Comparison of ENCODE assay signal across 8 cellular contexts in the genomic region with DNA sequence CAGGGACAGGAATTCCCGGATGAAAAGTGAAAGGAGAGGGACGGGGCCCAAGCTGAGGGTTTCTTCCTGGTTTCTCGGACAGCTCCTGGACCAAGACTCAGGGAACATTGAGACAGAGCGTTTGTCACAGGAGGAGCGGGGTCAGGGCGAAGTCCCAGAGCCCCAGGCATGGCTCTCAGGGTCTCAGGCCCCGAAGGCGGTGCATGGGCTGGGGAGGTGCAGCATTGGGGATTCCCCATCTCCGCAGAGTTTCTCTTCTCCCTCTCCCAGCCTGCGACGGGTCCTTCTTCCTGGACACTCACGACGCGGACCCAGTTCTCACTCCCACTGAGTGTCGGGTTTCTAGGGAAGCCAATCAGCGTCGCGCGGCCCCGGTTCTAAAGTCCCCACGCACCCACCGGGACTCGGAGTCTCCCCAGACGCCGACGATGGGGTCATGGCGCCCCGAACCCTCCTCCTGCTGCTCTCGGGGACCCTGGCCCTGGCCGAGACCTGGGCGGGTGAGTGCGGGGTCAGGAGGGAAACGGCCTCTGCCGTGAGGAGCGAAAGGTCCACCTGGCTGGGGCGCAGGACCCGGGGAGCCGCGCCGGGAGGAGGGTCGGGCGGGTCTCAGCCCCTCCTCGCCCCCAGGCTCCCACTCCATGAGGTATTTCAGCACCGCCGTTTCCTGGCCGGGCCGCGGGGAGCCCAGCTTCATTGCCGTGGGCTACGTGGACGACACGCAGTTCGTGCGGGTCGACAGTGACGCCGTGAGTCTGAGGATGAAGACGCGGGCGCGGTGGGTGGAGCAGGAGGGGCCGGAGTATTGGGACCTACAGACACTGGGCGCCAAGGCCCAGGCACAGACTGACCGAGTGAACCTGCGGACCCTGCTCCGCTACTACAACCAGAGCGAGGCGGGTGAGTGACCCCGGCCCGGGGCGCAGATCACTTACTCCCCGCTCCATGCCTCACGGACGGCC. TPM values are rescaled to one million over a fixed set of nuclear protein-coding genes. Genes with fewer than 3 reads are reported as not detected.
DNase-seq lines count a peak whose midpoint lies in the region; ATAC-seq and TF ChIP-seq lines count a peak whose summit lies in the region.

No MANE protein-coding gene starts in this region.

- peaks cover 0 to 21% (median 8%) of the 10 kb centered on the region in 7 donors for H3K9me3 Mint-ChIP-seq in CD14-positive monocyte
- no peaks in the 10 kb centered on the region for H3K9me3 Mint-ChIP-seq in WTC11
- no peaks in the 10 kb centered on the region for H3K9me3 Mint-ChIP-seq in endodermal cell

- H3K9me3 ChIP-seq in endodermal cell (ENCODE audit: control insufficient read depth, low read length), result no peaks in the 10 kb centered on the region
- H3K9me3 ChIP-seq in mucosa of rectum (ENCODE audit: control insufficient read depth in 2 of 2, low read length in 2 of 2), result no peaks in the 10 kb centered on the region
- H3K9me3 ChIP-seq in upper lobe of left lung, result no peaks in the 10 kb centered on the region
- H3K9me3 ChIP-seq in HAP-1, result no peaks in the 10 kb centered on the region

- peaks cover 12 to 20% of the 10 kb centered on the region in 2 donors for H3K36me3 Mint-ChIP-seq in CD14-positive monocyte
- H3K36me3 Mint-ChIP-seq in WTC11, result no peaks in the 10 kb centered on the region; the same call in 1 of the 2 replicates
- H3K36me3 Mint-ChIP-seq in endodermal cell (ENCODE audit: low read depth), result peaks cover 7% of the 10 kb centered on the region

- 9% methylated on average over 28 to 74 of the region's 74 CpGs for WGBS in endodermal cell (ENCODE audit: insufficient coverage in 1 of 2, insufficient read length in 1 of 2), 2 experiments
- WGBS in upper lobe of left lung, 2 donors, result 4 to 10% methylated on average over 7 to 55 of the region's 74 CpGs

- no peaks in the 10 kb centered on the region for H3K36me3 ChIP-seq in endodermal cell (ENCODE audit: control insufficient read depth, insufficient read depth, low read length)
- no peaks in the 10 kb centered on the region for H3K36me3 ChIP-seq in mucosa of rectum (ENCODE audit: control insufficient read depth in 2 of 2, insufficient read depth in 2 of 2, low read length in 2 of 2)
- H3K36me3 ChIP-seq in upper lobe of left lung, result no peaks in the 10 kb centered on the region
- no peaks in the 10 kb centered on the region for H3K36me3 ChIP-seq in HAP-1 (replicated peaks)

- TF ChIP-seq POLR2A in upper lobe of left lung (IDR thresholded peaks at IDR 0.05), result peak in 1 of 4 donors; percentile 27

- no peak for TF ChIP-seq EP300 in upper lobe of left lung (IDR thresholded peaks at IDR 0.05)

- CTCF ChIA-PET in WTC11 (lab: Charles Lee), result no interaction called here

- POLR2A ChIA-PET in WTC11 (lab: Charles Lee), result no interaction called here

- DNase-seq in CD14-positive monocyte (ENCODE audit: low spot score) (no peak), WTC11 (ENCODE audit: low spot score) (peak; percentile 32), endodermal cell (peak; percentile 60), upper lobe of left lung (peak; percentile 48 to 88), HAP-1 (ENCODE audit: low spot score in 2 of 2) (no peak), NCI-H2029 treated with DMSO at 0.1 percent for 48 hours (lab: John Stamatoyannopoulos, UW) (no peak)

- H3K9ac ChIP-seq in endodermal cell (ENCODE audit: extremely low read depth, low read length, poor library complexity, severe bottlenecking), result no peak overlapping the region
- peak overlapping the region; percentile 32 to 64 for H3K9ac ChIP-seq in mucosa of rectum (ENCODE audit: low read depth in 1 of 2, low read length in 2 of 2)

- TF ChIP-seq CTCF in CD14-positive monocyte (IDR thresholded peaks at IDR 0.05), result no peak
- TF ChIP-seq CTCF in WTC11 (IDR thresholded peaks at IDR 0.05), result no peak
- no peak for TF ChIP-seq CTCF in endodermal cell (conservative IDR thresholded peaks at IDR 0.05)
- no peak for TF ChIP-seq CTCF in upper lobe of left lung (IDR thresholded peaks at IDR 0.05)

- in situ Hi-C loops in HAP-1 (cut with MboI; ENCODE audit: low sequenced_read_pairs), result loop anchor here (5.0 to 25.0 kb wide), 2 partner anchors 159 to 294 kb away; a partner anchor contains a TSS

- H3K4me3 ChIP-seq in endodermal cell (ENCODE audit: low read length) (peak overlapping the region; percentile 45), mucosa of rectum (ENCODE audit: low read length in 2 of 2) (peak overlapping the region; percentile 62 to 68), upper lobe of left lung (peak overlapping the region; percentile 29 to 74 (median 56)), HAP-1 (no peak overlapping the region)

- H3K27ac ChIP-seq in endodermal cell (ENCODE audit: low read depth, low read length), result no peak overlapping the region
- H3K27ac ChIP-seq in mucosa of rectum (ENCODE audit: low read depth in 2 of 2, low read length in 2 of 2), result peak overlapping the region in 1 of 2 donors; percentile 59
- peak overlapping the region in 2 of 4 donors; percentile 42 to 64 for H3K27ac ChIP-seq in upper lobe of left lung

- H3K27ac Mint-ChIP-seq in CD14-positive monocyte (peak overlapping the region in 3 of 7 donors; percentile 35 to 72 (median 37)), WTC11 (no peak overlapping the region), endodermal cell (no peak overlapping the region)

- H3K27me3 Mint-ChIP-seq in CD14-positive monocyte (ENCODE audit: low read depth in 3 of 3), result peaks cover 49 to 65% (median 51%) of the 10 kb centered on the region in 3 donors
- H3K27me3 Mint-ChIP-seq in WTC11 (ENCODE audit: low read depth), result peaks cover 85% of the 10 kb centered on the region
- peaks cover 90% of the 10 kb centered on the region for H3K27me3 Mint-ChIP-seq in endodermal cell (ENCODE audit: insufficient read depth)

- H3K4me1 Mint-ChIP-seq in CD14-positive monocyte (peaks cover 23% of the 10 kb centered on the region), WTC11 (peaks cover 9% of the 10 kb centered on the region), endodermal cell (no peaks in the 10 kb centered on the region)

- intact Hi-C loops in CD14-positive monocyte (cut with micrococcal nuclease), result no loop called here

- ATAC-seq in WTC11 (peak; percentile 72), upper lobe of left lung (ENCODE audit: low FRiP score in 2 of 2) (peak; percentile 61 to 83), HG03571 (IDR thresholded peaks at IDR 0.05; ENCODE audit: unreplicated experiment) (no peak)

- H3K27me3 ChIP-seq in endodermal cell (ENCODE audit: control insufficient read depth, insufficient read depth, low read length, poor library complexity, severe bottlenecking), result peaks cover 80% of the 10 kb centered on the region
- H3K27me3 ChIP-seq in mucosa of rectum (ENCODE audit: control insufficient read depth in 2 of 2, insufficient read depth in 2 of 2, low read length in 2 of 2), result peaks cover 12 to 13% of the 10 kb centered on the region in 2 donors
- H3K27me3 ChIP-seq in upper lobe of left lung, result peaks cover 0 to 3% (median 1%) of the 10 kb centered on the region in 4 donors
- no peaks in the 10 kb centered on the region for H3K27me3 ChIP-seq in HAP-1 (ENCODE audit: low read depth)

- no peaks in the 10 kb centered on the region for H3K4me1 ChIP-seq in endodermal cell (ENCODE audit: control insufficient read depth, insufficient read depth, low read length)
- H3K4me1 ChIP-seq in mucosa of rectum (ENCODE audit: control insufficient read depth in 2 of 2, insufficient read depth in 2 of 2, low read length in 2 of 2), result peaks cover 6 to 11% of the 10 kb centered on the region in 2 donors
- H3K4me1 ChIP-seq in upper lobe of left lung, result peaks cover 5 to 16% (median 13%) of the 10 kb centered on the region in 4 donors
- H3K4me1 ChIP-seq in HAP-1, result no peaks in the 10 kb centered on the region

- H3K4me3 Mint-ChIP-seq in CD14-positive monocyte (peak overlapping the region; percentile 84 to 91), WTC11 (peak overlapping the region; percentile 75), endodermal cell (peak overlapping the region; percentile 47)

TF ChIP-seq in WTC11, 78 proteins besides CTCF, POLR2A, EP300 and RAD21 (continues in another document):
- TF ChIP-seq, protein P1, sequence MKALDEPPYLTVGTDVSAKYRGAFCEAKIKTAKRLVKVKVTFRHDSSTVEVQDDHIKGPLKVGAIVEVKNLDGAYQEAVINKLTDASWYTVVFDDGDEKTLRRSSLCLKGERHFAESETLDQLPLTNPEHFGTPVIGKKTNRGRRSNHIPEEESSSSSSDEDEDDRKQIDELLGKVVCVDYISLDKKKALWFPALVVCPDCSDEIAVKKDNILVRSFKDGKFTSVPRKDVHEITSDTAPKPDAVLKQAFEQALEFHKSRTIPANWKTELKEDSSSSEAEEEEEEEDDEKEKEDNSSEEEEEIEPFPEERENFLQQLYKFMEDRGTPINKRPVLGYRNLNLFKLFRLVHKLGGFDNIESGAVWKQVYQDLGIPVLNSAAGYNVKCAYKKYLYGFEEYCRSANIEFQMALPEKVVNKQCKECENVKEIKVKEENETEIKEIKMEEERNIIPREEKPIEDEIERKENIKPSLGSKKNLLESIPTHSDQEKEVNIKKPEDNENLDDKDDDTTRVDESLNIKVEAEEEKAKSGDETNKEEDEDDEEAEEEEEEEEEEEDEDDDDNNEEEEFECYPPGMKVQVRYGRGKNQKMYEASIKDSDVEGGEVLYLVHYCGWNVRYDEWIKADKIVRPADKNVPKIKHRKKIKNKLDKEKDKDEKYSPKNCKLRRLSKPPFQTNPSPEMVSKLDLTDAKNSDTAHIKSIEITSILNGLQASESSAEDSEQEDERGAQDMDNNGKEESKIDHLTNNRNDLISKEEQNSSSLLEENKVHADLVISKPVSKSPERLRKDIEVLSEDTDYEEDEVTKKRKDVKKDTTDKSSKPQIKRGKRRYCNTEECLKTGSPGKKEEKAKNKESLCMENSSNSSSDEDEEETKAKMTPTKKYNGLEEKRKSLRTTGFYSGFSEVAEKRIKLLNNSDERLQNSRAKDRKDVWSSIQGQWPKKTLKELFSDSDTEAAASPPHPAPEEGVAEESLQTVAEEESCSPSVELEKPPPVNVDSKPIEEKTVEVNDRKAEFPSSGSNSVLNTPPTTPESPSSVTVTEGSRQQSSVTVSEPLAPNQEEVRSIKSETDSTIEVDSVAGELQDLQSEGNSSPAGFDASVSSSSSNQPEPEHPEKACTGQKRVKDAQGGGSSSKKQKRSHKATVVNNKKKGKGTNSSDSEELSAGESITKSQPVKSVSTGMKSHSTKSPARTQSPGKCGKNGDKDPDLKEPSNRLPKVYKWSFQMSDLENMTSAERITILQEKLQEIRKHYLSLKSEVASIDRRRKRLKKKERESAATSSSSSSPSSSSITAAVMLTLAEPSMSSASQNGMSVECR (CRISPR knock-in tag; IDR thresholded peaks at IDR 0.05; ENCODE audit: borderline replicate concordance), result 0 out of 2 replicates have a peak, but pooled peaks have one; percentile 10

RNA-seq across cellular contexts. Expression of a gene that starts 54.6 kb away (rescaled TPM):
- polyA plus RNA-seq in CD14-positive monocyte, result 10 to 100 TPM; 45.0 to 62.4 TPM
- total RNA-seq in WTC11 (2021), result 37.7 to 39.6 TPM (median 38.8 TPM) in 3 replicates
- total RNA-seq in endodermal cell, result 10 to 100 TPM; 23.0 to 27.2 TPM
- 45.5 TPM for polyA plus RNA-seq in endodermal cell (2013, experiment 1 of 2)
- polyA plus RNA-seq in endodermal cell (2013, experiment 2 of 2), result 40.4 TPM
- 10 to 100 TPM; 14.9 to 23.6 (median 19.7) TPM for total RNA-seq in upper lobe of left lung

Comparison
In these comparisons a context has a peak if more than half of its experiments do, and no peak if none do; other contexts are left out.
1. DNase-seq: peak in WTC11 (single experiment), endodermal cell (single experiment) and upper lobe of left lung (2 of 2); none in CD14-positive monocyte (single experiment), HAP-1 (0 of 2) and NCI-H2029 treated with DMSO at 0.1 percent for 48 hours (single experiment).
2. Peak in every context shown above with its lines, with median percentiles within 50 percentile points of each other: H3K4me3 Mint-ChIP-seq.